In the genomic region with DNA sequence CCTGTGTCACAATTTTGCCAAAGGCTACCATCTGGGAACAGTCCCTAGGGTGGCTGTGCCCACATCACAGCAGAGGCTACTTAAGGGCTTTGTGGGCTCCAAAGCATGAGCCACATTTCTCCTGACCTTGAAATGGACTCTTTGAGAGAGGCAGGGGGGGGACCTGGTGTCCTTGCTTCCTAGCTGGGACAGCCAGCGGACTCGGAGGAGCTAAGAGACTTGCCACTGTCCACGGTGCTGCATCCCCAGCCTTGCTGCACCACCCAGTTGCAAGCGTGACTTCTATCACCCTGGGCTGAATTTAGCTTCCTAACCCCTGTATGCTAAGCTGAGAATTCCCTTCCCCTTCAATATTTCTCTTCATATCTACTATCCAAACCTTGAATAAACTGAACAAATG, we compare ENCODE assay signal across 12 cellular contexts.
DNase-seq lines count a peak whose midpoint lies in the region; ATAC-seq and TF ChIP-seq lines count a peak whose summit lies in the region.
"Had no signal": no experiment of that assay in that cellular context is flagged by ENCODE, and none has a peak within 500 bp of the region (broad histone marks: within the 10 kb centered on the region; RNA-seq: fewer than 3 reads in every experiment).

No MANE protein-coding gene starts in this region.

- dilution Hi-C loops in IMR-90 (cut with HindIII; ENCODE audit: low sequenced_read_pairs, unreplicated experiment), result no loop called here

- H3K4ac ChIP-seq in IMR-90 (ENCODE audit: low read depth, low read length) (no peak overlapping the region), trophoblast cell (ENCODE audit: low read depth, low read length) (no peak overlapping the region)

- H3K36me3 Mint-ChIP-seq in Caco-2 (ENCODE audit: insufficient read depth, unreplicated experiment), result peaks cover 31% of the 10 kb centered on the region
- peaks cover 7% of the 10 kb centered on the region for H3K36me3 Mint-ChIP-seq in central memory CD8-positive, alpha-beta T cell (ENCODE audit: insufficient read depth)
- H3K36me3 Mint-ChIP-seq: activated naive CD4-positive, alpha-beta T cell treated with anti-CD3 and anti-CD28 coated beads, Interleukin-2, amount 10 ng/mL, durations not matched to agents 7 days and 5 days had no signal

- no peaks in the 10 kb centered on the region; the same call in 1 of the 2 replicates for H3K9me1 ChIP-seq in IMR-90 (ENCODE audit: insufficient read depth, low read length)

- H3K36me3 ChIP-seq in Caco-2 (ENCODE audit: control insufficient read depth, insufficient read depth, low read length) (no peaks in the 10 kb centered on the region; the same call in 1 of the 2 replicates), IMR-90 (ENCODE audit: control insufficient read depth, insufficient read depth, low read length) (no peaks in the 10 kb centered on the region), trophoblast cell (ENCODE audit: control insufficient read depth in 1 of 2, insufficient read depth in 2 of 2, low read length in 2 of 2) (no peaks in the 10 kb centered on the region), esophagus muscularis mucosa (no peaks in the 10 kb centered on the region)

- H3K9ac ChIP-seq in IMR-90 (ENCODE audit: low read depth, low read length) (no peak overlapping the region), trophoblast cell (ENCODE audit: low read length) (no peak overlapping the region)

- H2AK9ac ChIP-seq in IMR-90 (replicated peaks; ENCODE audit: low read depth, low read length, poor library complexity), result no peak overlapping the region

- H3K27ac ChIP-seq in IMR-90 (ENCODE audit: insufficient read depth, low read length) (no peak overlapping the region), trophoblast cell (ENCODE audit: low read depth, low read length) (no peak overlapping the region), esophagus muscularis mucosa (replicated peaks in 1 of 4) (no peak overlapping the region)

- H3K27me3 Mint-ChIP-seq in Caco-2 (ENCODE audit: insufficient read depth, unreplicated experiment), result no peaks in the 10 kb centered on the region
- H3K27me3 Mint-ChIP-seq in central memory CD8-positive, alpha-beta T cell, result no peaks in the 10 kb centered on the region
- H3K27me3 Mint-ChIP-seq: activated naive CD4-positive, alpha-beta T cell treated with anti-CD3 and anti-CD28 coated beads, Interleukin-2, amount 10 ng/mL, durations not matched to agents 7 days and 5 days had no signal

- H3K79me2 ChIP-seq in trophoblast cell (ENCODE audit: control insufficient read depth, insufficient read depth, low read length, poor library complexity), result peaks cover 2% of the 10 kb centered on the region

- peak overlapping the region; percentile 12 for H4K12ac ChIP-seq in trophoblast cell (ENCODE audit: low read depth, low read length)

- no peak overlapping the region for H2BK12ac ChIP-seq in trophoblast cell (ENCODE audit: low read length)

- POLR2A ChIA-PET in Caco-2 (lab: Charles Lee) (interaction anchor here (0.6 to 1.7 kb wide), 3 partner anchors 208 to 460 kb away, joined by 4 to 5 read pairs (median 5); partner anchors contain the start of gene CDKL5), IMR-90 (lab: Charles Lee; ENCODE audit: unreplicated experiment) (no interaction called here)

- no peak overlapping the region for H2BK5ac ChIP-seq in IMR-90 (ENCODE audit: low read depth, low read length, poor library complexity, severe bottlenecking)
- H2BK5ac ChIP-seq in trophoblast cell (ENCODE audit: low read depth, low read length, poor library complexity), result no peak overlapping the region

- no peaks in the 10 kb centered on the region for H3K9me3 Mint-ChIP-seq in Caco-2 (ENCODE audit: unreplicated experiment)
- H3K9me3 Mint-ChIP-seq in central memory CD8-positive, alpha-beta T cell, result no peaks in the 10 kb centered on the region
- H3K9me3 Mint-ChIP-seq: activated naive CD4-positive, alpha-beta T cell treated with anti-CD3 and anti-CD28 coated beads, Interleukin-2, amount 10 ng/mL, durations not matched to agents 7 days and 5 days had no signal

- H3K56ac ChIP-seq in IMR-90 (ENCODE audit: extremely low read depth, insufficient read depth, low read length), result no peak overlapping the region

- H4K8ac ChIP-seq in IMR-90 (ENCODE audit: low read depth in 2 of 2, low read length in 2 of 2) (no peak overlapping the region), trophoblast cell (ENCODE audit: low read depth, low read length) (no peak overlapping the region)

- no peaks in the 10 kb centered on the region for H4K20me1 ChIP-seq in IMR-90 (ENCODE audit: insufficient read depth, low read length)

- H4K91ac ChIP-seq in IMR-90 (ENCODE audit: insufficient read depth, low read depth, low read length) (no peak overlapping the region), trophoblast cell (ENCODE audit: low read depth, low read length) (no peak overlapping the region)

- no peak overlapping the region for H2BK120ac ChIP-seq in IMR-90 (ENCODE audit: low read depth, low read length)
- no peak overlapping the region for H2BK120ac ChIP-seq in trophoblast cell (ENCODE audit: insufficient read depth, low read length, poor library complexity)

- H3K14ac ChIP-seq in IMR-90 (replicated peaks; ENCODE audit: low read depth, low read length) (no peak overlapping the region), trophoblast cell (ENCODE audit: low read length) (no peak overlapping the region)

- H3K9me3 ChIP-seq in Caco-2 (no peaks in the 10 kb centered on the region), IMR-90 (ENCODE audit: control insufficient read depth, insufficient read depth, low read length) (no peaks in the 10 kb centered on the region), trophoblast cell (ENCODE audit: insufficient read depth, low read depth, low read length) (no peaks in the 10 kb centered on the region), esophagus muscularis mucosa (no peaks in the 10 kb centered on the region)
- H3K9me3 ChIP-seq: psoas muscle had no signal

- CTCF ChIA-PET in Caco-2 (lab: Charles Lee) (interaction anchor here (2.4 kb wide), 1 partner anchor 475 kb away, joined by 9 read pairs; no protein-coding TSS in a partner anchor), IMR-90 (lab: Yijun Ruan, JAX) (no interaction called here)

- peaks cover 20% of the 10 kb centered on the region for H3K4me1 Mint-ChIP-seq in Caco-2 (ENCODE audit: low read depth, unreplicated experiment)
- H3K4me1 Mint-ChIP-seq in central memory CD8-positive, alpha-beta T cell, result peaks cover 20% of the 10 kb centered on the region

- H3K4me2 ChIP-seq in IMR-90 (ENCODE audit: low read depth, low read length) (no peak overlapping the region), trophoblast cell (ENCODE audit: low read length) (no peak overlapping the region)

- no peak for TF ChIP-seq EP300 in esophagus muscularis mucosa (IDR thresholded peaks at IDR 0.05)

- H3K79me1 ChIP-seq in IMR-90 (ENCODE audit: low read depth in 1 of 2, low read length in 2 of 2) (no peaks in the 10 kb centered on the region), trophoblast cell (ENCODE audit: low read length) (peaks cover 13% of the 10 kb centered on the region)

- no peak overlapping the region for H2AK5ac ChIP-seq in IMR-90 (ENCODE audit: low read depth, low read length)
- no peak overlapping the region for H2AK5ac ChIP-seq in trophoblast cell (ENCODE audit: low read length)

- H3K4me1 ChIP-seq in Caco-2, result peaks cover 47% of the 10 kb centered on the region
- peaks cover 11% of the 10 kb centered on the region; the same call in 1 of the 2 replicates for H3K4me1 ChIP-seq in IMR-90 (ENCODE audit: control insufficient read depth, insufficient read depth, low read length)
- peaks cover 22 to 28% of the 10 kb centered on the region in 2 experiments for H3K4me1 ChIP-seq in trophoblast cell (ENCODE audit: control insufficient read depth in 1 of 2, insufficient read depth in 2 of 2, low read length in 2 of 2)
- peaks cover 11 to 27% (median 25%) of the 10 kb centered on the region in 4 donors for H3K4me1 ChIP-seq in esophagus muscularis mucosa
- H3K4me1 ChIP-seq: psoas muscle had no signal

- H3K4me3 ChIP-seq in Caco-2 (ENCODE audit: low read depth, low read length) (no peak overlapping the region), IMR-90 (ENCODE audit: insufficient read depth, low read depth, low read length) (no peak overlapping the region), trophoblast cell (ENCODE audit: low read depth, low read length) (no peak overlapping the region), esophagus muscularis mucosa (no peak overlapping the region)

- TF ChIP-seq RAD21 in IMR-90 (IDR thresholded peaks at IDR 0.05; ENCODE audit: low read length), result no peak

- TF ChIP-seq POLR2A in IMR-90 (IDR thresholded peaks at IDR 0.05; ENCODE audit: low read depth, low read length) (no peak), esophagus muscularis mucosa (IDR thresholded peaks at IDR 0.05; ENCODE audit: low read depth) (no peak)

- no peaks in the 10 kb centered on the region for H3K27me3 ChIP-seq in Caco-2 (replicated peaks; ENCODE audit: control insufficient read depth, insufficient read depth, low read length)
- no peaks in the 10 kb centered on the region; the same call in 1 of the 2 replicates for H3K27me3 ChIP-seq in IMR-90 (ENCODE audit: control insufficient read depth, insufficient read depth, low read length)
- no peaks in the 10 kb centered on the region for H3K27me3 ChIP-seq in trophoblast cell (ENCODE audit: insufficient read depth, low read length)
- no peaks in the 10 kb centered on the region for H3K27me3 ChIP-seq in esophagus muscularis mucosa

- H3K27ac Mint-ChIP-seq in Caco-2 (ENCODE audit: unreplicated experiment), result peak overlapping the region; percentile 92
- peak overlapping the region; percentile 92 for H3K27ac Mint-ChIP-seq in central memory CD8-positive, alpha-beta T cell (ENCODE audit: low read depth)

- H2AFZ ChIP-seq in IMR-90 (replicated peaks; ENCODE audit: low read length, poor library complexity), result no peak overlapping the region
- no peak overlapping the region for H2AFZ ChIP-seq in trophoblast cell (ENCODE audit: insufficient read depth, low read length, poor library complexity)

- in situ Hi-C loops in IMR-90 (cut with MboI; ENCODE audit: low sequenced_read_pairs), result no loop called here

- no peak overlapping the region for H2BK15ac ChIP-seq in IMR-90 (ENCODE audit: low read depth, low read length)

- no peak overlapping the region for H3K23ac ChIP-seq in IMR-90 (ENCODE audit: low read depth, low read length)
- no peak overlapping the region for H3K23ac ChIP-seq in trophoblast cell (ENCODE audit: low read length)

- H3K18ac ChIP-seq in IMR-90 (ENCODE audit: low read depth, low read length) (no peak overlapping the region), trophoblast cell (ENCODE audit: low read length) (no peak overlapping the region)

- peak overlapping the region; percentile 79 for H3K4me3 Mint-ChIP-seq in Caco-2 (ENCODE audit: unreplicated experiment)
- H3K4me3 Mint-ChIP-seq in central memory CD8-positive, alpha-beta T cell, result no peak overlapping the region

- no TSS peak for BruUV-seq in Caco-2 (replicated peaks; lab: Mats Ljungman, UMichigan)
- no TSS peak for BruUV-seq in IMR-90 (replicated peaks; lab: Mats Ljungman, UMichigan)

- H4K5ac ChIP-seq in IMR-90 (ENCODE audit: low read depth, low read length), result no peak overlapping the region

- DNase-seq in Caco-2 (peak in 1 of 2 experiments; percentile 11), IMR-90 (peak; percentile 5), trophoblast cell (no peak), OCI-M1 (lab: John Stamatoyannopoulos, UW) (no peak), DMS79 treated with DMSO at 0.1 percent for 48 hours (lab: John Stamatoyannopoulos, UW) (no peak), esophagus muscularis mucosa (ENCODE audit: extremely low spot score) (no peak)
- no peak for DNase-seq in central memory CD8-positive, alpha-beta T cell (ENCODE audit: low spot score in 2 of 2)
- DNase-seq: activated naive CD4-positive, alpha-beta T cell treated with anti-CD3 and anti-CD28 coated beads, Interleukin-2, amount 10 ng/mL, durations not matched to agents 7 days and 5 days; NK-92 treated with Interleukin-12 subunit alpha and Interleukin-12 subunit beta, amount 100 ng/mL, for 24 hours; psoas muscle; stimulated activated CD4-positive, alpha-beta T cell treated with anti-CD3 and anti-CD28 coated beads, Interleukin-1b, Interleukin-23, amount 100 ng/mL, for 48 hours had no signal

- WGBS in IMR-90 (ENCODE audit: extremely low coverage in 2 of 2, insufficient read length in 1 of 2), 2 experiments, result no CpG with 5 or more reads among the region's 4 CpGs
- no CpG with 5 or more reads among the region's 4 CpGs for WGBS in trophoblast cell (ENCODE audit: extremely low coverage, insufficient coverage, insufficient read length)
- WGBS in esophagus muscularis mucosa, result 82% methylated on average over 4 of the region's 4 CpGs

- intact Hi-C loops in Caco-2 (cut with micrococcal nuclease; ENCODE audit: unreplicated experiment), result loop anchor here (5.0 kb wide), 1 partner anchor 213 kb away; the partner anchor contains the start of gene RS1
- intact Hi-C loops in IMR-90 (cut with micrococcal nuclease), result loop anchor here (5.0 kb wide), 2 partner anchors 208 to 493 kb away; no protein-coding TSS in a partner anchor
- intact Hi-C loops in esophagus muscularis mucosa (cut with DNase I), result loop anchor here (5.0 kb wide), 1 partner anchor 208 kb away; no protein-coding TSS in a partner anchor

- TF ChIP-seq CTCF in Caco-2 (IDR thresholded peaks at IDR 0.05; ENCODE audit: insufficient read depth in 1 of 2, low read depth in 1 of 2, low read length in 1 of 2, severe bottlenecking in 1 of 2, unreplicated experiment in 1 of 2) (no peak), IMR-90 (conservative IDR thresholded peaks at IDR 0.05; ENCODE audit: low read depth, low read length) (no peak), esophagus muscularis mucosa (IDR thresholded peaks at IDR 0.05) (no peak)

- ATAC-seq in IMR-90 (ENCODE audit: low read depth) (no peak), GM19452 (IDR thresholded peaks at IDR 0.05; ENCODE audit: unreplicated experiment) (no peak)
- no peak for ATAC-seq in central memory CD8-positive, alpha-beta T cell (replicated peaks; ENCODE audit: extremely low read depth, poor library complexity, severe bottlenecking)
- ATAC-seq: psoas muscle had no signal

- H2BK20ac ChIP-seq in IMR-90 (ENCODE audit: low read depth, low read length), result no peak overlapping the region
